ENCODE assay signal across 2 cellular contexts in genomic region chr1:160099716-160100375, GRCh38.
TF ChIP-seq lines count a peak whose summit lies in the region.

No MANE protein-coding gene starts in this region.

TF ChIP-seq in SK-N-SH, 30 proteins besides CTCF, POLR2A, EP300 and RAD21 (continued from another document):
- TF ChIP-seq, protein P1, sequence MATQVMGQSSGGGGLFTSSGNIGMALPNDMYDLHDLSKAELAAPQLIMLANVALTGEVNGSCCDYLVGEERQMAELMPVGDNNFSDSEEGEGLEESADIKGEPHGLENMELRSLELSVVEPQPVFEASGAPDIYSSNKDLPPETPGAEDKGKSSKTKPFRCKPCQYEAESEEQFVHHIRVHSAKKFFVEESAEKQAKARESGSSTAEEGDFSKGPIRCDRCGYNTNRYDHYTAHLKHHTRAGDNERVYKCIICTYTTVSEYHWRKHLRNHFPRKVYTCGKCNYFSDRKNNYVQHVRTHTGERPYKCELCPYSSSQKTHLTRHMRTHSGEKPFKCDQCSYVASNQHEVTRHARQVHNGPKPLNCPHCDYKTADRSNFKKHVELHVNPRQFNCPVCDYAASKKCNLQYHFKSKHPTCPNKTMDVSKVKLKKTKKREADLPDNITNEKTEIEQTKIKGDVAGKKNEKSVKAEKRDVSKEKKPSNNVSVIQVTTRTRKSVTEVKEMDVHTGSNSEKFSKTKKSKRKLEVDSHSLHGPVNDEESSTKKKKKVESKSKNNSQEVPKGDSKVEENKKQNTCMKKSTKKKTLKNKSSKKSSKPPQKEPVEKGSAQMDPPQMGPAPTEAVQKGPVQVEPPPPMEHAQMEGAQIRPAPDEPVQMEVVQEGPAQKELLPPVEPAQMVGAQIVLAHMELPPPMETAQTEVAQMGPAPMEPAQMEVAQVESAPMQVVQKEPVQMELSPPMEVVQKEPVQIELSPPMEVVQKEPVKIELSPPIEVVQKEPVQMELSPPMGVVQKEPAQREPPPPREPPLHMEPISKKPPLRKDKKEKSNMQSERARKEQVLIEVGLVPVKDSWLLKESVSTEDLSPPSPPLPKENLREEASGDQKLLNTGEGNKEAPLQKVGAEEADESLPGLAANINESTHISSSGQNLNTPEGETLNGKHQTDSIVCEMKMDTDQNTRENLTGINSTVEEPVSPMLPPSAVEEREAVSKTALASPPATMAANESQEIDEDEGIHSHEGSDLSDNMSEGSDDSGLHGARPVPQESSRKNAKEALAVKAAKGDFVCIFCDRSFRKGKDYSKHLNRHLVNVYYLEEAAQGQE (IDR thresholded peaks at IDR 0.05; ENCODE audit: low read depth, low read length) = no peak
- no peak for TF ChIP-seq POLR2AphosphoS5 (IDR thresholded peaks at IDR 0.05; ENCODE audit: low read depth, low read length)
- no peak for TF ChIP-seq JUND (IDR thresholded peaks at IDR 0.05)
- no peak for TF ChIP-seq MAX (IDR thresholded peaks at IDR 0.05; ENCODE audit: low read depth)
- TF ChIP-seq TEAD4 (IDR thresholded peaks at IDR 0.05; ENCODE audit: borderline replicate concordance, insufficient read depth) = no peak
- no peak for TF ChIP-seq YY1 (IDR thresholded peaks at IDR 0.05; ENCODE audit: low read depth)
- no peak for TF ChIP-seq NRF1 (IDR thresholded peaks at IDR 0.05; ENCODE audit: low read depth, low read length)
- TF ChIP-seq TAF1 (IDR thresholded peaks at IDR 0.05; ENCODE audit: borderline replicate concordance, low read depth, low read length) = no peak
- TF ChIP-seq RCOR1 (IDR thresholded peaks at IDR 0.05; ENCODE audit: low read length) = no peak
- no peak for TF ChIP-seq GATA2 (CRISPR knock-in tag; IDR thresholded peaks at IDR 0.05)
- TF ChIP-seq FOXJ3 (CRISPR knock-in tag; IDR thresholded peaks at IDR 0.05) = no peak
- no peak for TF ChIP-seq USF2 (IDR thresholded peaks at IDR 0.05; ENCODE audit: borderline replicate concordance, low read depth, low read length)

TF ChIP-seq in SK-N-SH treated with all-trans-retinoic acid at 6 μM for 48 hours, 23 proteins besides CTCF, POLR2A, EP300 and RAD21 (continued from another document):
- TF ChIP-seq CSRNP3 (CRISPR knock-in tag; IDR thresholded peaks at IDR 0.05) (no peak), OSR1 (CRISPR knock-in tag; IDR thresholded peaks at IDR 0.05) (no peak), TCF4 (CRISPR knock-in tag; IDR thresholded peaks at IDR 0.05; ENCODE audit: borderline replicate concordance) (no peak), GLIS3 (CRISPR knock-in tag; IDR thresholded peaks at IDR 0.05) (no peak), ZFP30 (CRISPR knock-in tag; IDR thresholded peaks at IDR 0.05) (no peak)
